ENCODE assay signal across 27 cellular contexts in genomic region chr9:35673998-35674361, GRCh38. TPM values are rescaled to one million over a fixed set of nuclear protein-coding genes. Genes with fewer than 3 reads are reported as not detected.
DNase-seq lines count a peak whose midpoint lies in the region; ATAC-seq, FAIRE-seq and TF ChIP-seq lines count a peak whose summit lies in the region.
"Had no signal": no experiment of that assay in that cellular context is flagged by ENCODE, and none has a peak within 500 bp of the region (broad histone marks: within the 10 kb centered on the region; RNA-seq: fewer than 3 reads in every experiment).

No MANE protein-coding gene starts in this region.

- peaks cover 3% of the 10 kb centered on the region for H3K36me3 Mint-ChIP-seq in activated CD8-positive, alpha-beta memory T cell treated with anti-CD3 and anti-CD28 coated beads, Interleukin-2, amount 10 ng/mL, durations not matched to agents 7 days and 5 days
- H3K36me3 Mint-ChIP-seq in mesothelial cell of epicardium = no peaks in the 10 kb centered on the region
- H3K36me3 Mint-ChIP-seq in stimulated activated effector memory CD8-positive, alpha-beta T cell treated with anti-CD3 and anti-CD28 coated beads, Interleukin-12 subunit alpha, Interleukin-12 subunit beta, amount 100 ng/mL, for 72 hours = peaks cover 5% of the 10 kb centered on the region
- no peaks in the 10 kb centered on the region for H3K36me3 Mint-ChIP-seq in activated T-helper 1 cell treated with anti-CD3 and anti-CD28 coated beads, Interleukin-12 subunit alpha, Interleukin-12 subunit beta, Interleukin-2, Interleukin-4 antibody, amounts not matched to agents 30 ng/mL and 10 ng/mL and 1 ng/mL, durations not matched to agents 14 hours and 24 hours and 36 hours (ENCODE audit: low read depth)
- H3K36me3 Mint-ChIP-seq: activated naive CD4-positive, alpha-beta T cell treated with anti-CD3 and anti-CD28 coated beads, Interleukin-2, amount 10 ng/mL, durations not matched to agents 7 days and 5 days; CD8-positive, alpha-beta T cell had no signal

- peaks cover 27% of the 10 kb centered on the region for H3K27me3 Mint-ChIP-seq in activated CD8-positive, alpha-beta memory T cell treated with anti-CD3 and anti-CD28 coated beads, Interleukin-2, amount 10 ng/mL, durations not matched to agents 7 days and 5 days
- H3K27me3 Mint-ChIP-seq in mesothelial cell of epicardium (ENCODE audit: low read depth) = no peaks in the 10 kb centered on the region
- H3K27me3 Mint-ChIP-seq in activated T-helper 1 cell treated with anti-CD3 and anti-CD28 coated beads, Interleukin-12 subunit alpha, Interleukin-12 subunit beta, Interleukin-2, Interleukin-4 antibody, amounts not matched to agents 30 ng/mL and 10 ng/mL and 1 ng/mL, durations not matched to agents 14 hours and 24 hours and 36 hours (ENCODE audit: insufficient read depth) = peaks cover 27% of the 10 kb centered on the region

- no peak for TF ChIP-seq POLR2A in K562 (conservative IDR thresholded peaks at IDR 0.05)

- WGBS in K562 (ENCODE audit: insufficient coverage, low coverage, missing lambda C conversion rate) = 6% methylated on average over 3 of the region's 4 CpGs

- in situ Hi-C loops in K562 (cut with MboI) = no loop called here

- peak overlapping the region; percentile 54 for H3K4me2 ChIP-seq in K562 (ENCODE audit: insufficient read depth, low read length)

- TF ChIP-seq CTCF in K562 (IDR thresholded peaks at IDR 0.05 in 2 of 3, conservative IDR thresholded peaks at IDR 0.05 in 1 of 3; ENCODE audit: insufficient read depth in 2 of 3, low read depth in 1 of 3, low read length in 3 of 3) (no peak), mesothelial cell of epicardium (IDR thresholded peaks at IDR 0.05; ENCODE audit: unreplicated experiment) (no peak), dorsolateral prefrontal cortex (IDR thresholded peaks at IDR 0.05 in 54 of 56, conservative IDR thresholded peaks at IDR 0.05 in 2 of 56; ENCODE audit: low read depth in 1 of 56, partially characterized antibody in 56 of 56) (no peak)

- no peaks in the 10 kb centered on the region for H3K79me2 ChIP-seq in K562 (ENCODE audit: control insufficient read depth, insufficient read depth, low read length)

- peak overlapping the region; percentile 58; the same call in 1 of the 2 replicates for H2AFZ ChIP-seq in K562 (ENCODE audit: low read depth, low read length)

- no peak overlapping the region for H3K27ac Mint-ChIP-seq in activated CD8-positive, alpha-beta memory T cell treated with anti-CD3 and anti-CD28 coated beads, Interleukin-2, amount 10 ng/mL, durations not matched to agents 7 days and 5 days
- no peak overlapping the region for H3K27ac Mint-ChIP-seq in mesothelial cell of epicardium
- H3K27ac Mint-ChIP-seq in stimulated activated effector memory CD8-positive, alpha-beta T cell treated with anti-CD3 and anti-CD28 coated beads, Interleukin-12 subunit alpha, Interleukin-12 subunit beta, amount 100 ng/mL, for 72 hours = peak overlapping the region; percentile 3
- H3K27ac Mint-ChIP-seq in activated T-helper 1 cell treated with anti-CD3 and anti-CD28 coated beads, Interleukin-12 subunit alpha, Interleukin-12 subunit beta, Interleukin-2, Interleukin-4 antibody, amounts not matched to agents 30 ng/mL and 10 ng/mL and 1 ng/mL, durations not matched to agents 14 hours and 24 hours and 36 hours = no peak overlapping the region
- H3K27ac Mint-ChIP-seq: activated naive CD4-positive, alpha-beta T cell treated with anti-CD3 and anti-CD28 coated beads, Interleukin-2, amount 10 ng/mL, durations not matched to agents 7 days and 5 days; activated T-cell treated with anti-CD3 and anti-CD28 coated beads, Interleukin-2, amount 50 U/mL, for 72 hours; CD8-positive, alpha-beta T cell had no signal

- H3K4me3 Mint-ChIP-seq in activated CD8-positive, alpha-beta memory T cell treated with anti-CD3 and anti-CD28 coated beads, Interleukin-2, amount 10 ng/mL, durations not matched to agents 7 days and 5 days = peak overlapping the region; percentile 1
- peak overlapping the region; percentile 70 for H3K4me3 Mint-ChIP-seq in mesothelial cell of epicardium
- H3K4me3 Mint-ChIP-seq in stimulated activated effector memory CD8-positive, alpha-beta T cell treated with anti-CD3 and anti-CD28 coated beads, Interleukin-12 subunit alpha, Interleukin-12 subunit beta, amount 100 ng/mL, for 72 hours = peak overlapping the region; percentile 40
- no peak overlapping the region for H3K4me3 Mint-ChIP-seq in activated T-helper 1 cell treated with anti-CD3 and anti-CD28 coated beads, Interleukin-12 subunit alpha, Interleukin-12 subunit beta, Interleukin-2, Interleukin-4 antibody, amounts not matched to agents 30 ng/mL and 10 ng/mL and 1 ng/mL, durations not matched to agents 14 hours and 24 hours and 36 hours
- H3K4me3 Mint-ChIP-seq: activated naive CD4-positive, alpha-beta T cell treated with anti-CD3 and anti-CD28 coated beads, Interleukin-2, amount 10 ng/mL, durations not matched to agents 7 days and 5 days had no signal

- FAIRE-seq in K562 (lab: Jason Lieb, UNC) = no peak
- FAIRE-seq: GM18507 had no signal

- H3K9me1 ChIP-seq in K562 (ENCODE audit: control insufficient read depth, insufficient read depth, low read length) = no peaks in the 10 kb centered on the region

- H3K9me3 ChIP-seq in K562 (replicated peaks; ENCODE audit: control insufficient read depth, insufficient read depth, low read depth, low read length) = no peaks in the 10 kb centered on the region
- H3K9me3 ChIP-seq: heart left ventricle, SJCRH30, upper lobe of right lung had no signal

- no peaks in the 10 kb centered on the region for H3K9me3 Mint-ChIP-seq in activated CD8-positive, alpha-beta memory T cell treated with anti-CD3 and anti-CD28 coated beads, Interleukin-2, amount 10 ng/mL, durations not matched to agents 7 days and 5 days (ENCODE audit: low read depth)
- H3K9me3 Mint-ChIP-seq in mesothelial cell of epicardium = no peaks in the 10 kb centered on the region
- H3K9me3 Mint-ChIP-seq in stimulated activated effector memory CD8-positive, alpha-beta T cell treated with anti-CD3 and anti-CD28 coated beads, Interleukin-12 subunit alpha, Interleukin-12 subunit beta, amount 100 ng/mL, for 72 hours = no peaks in the 10 kb centered on the region
- H3K9me3 Mint-ChIP-seq in activated T-helper 1 cell treated with anti-CD3 and anti-CD28 coated beads, Interleukin-12 subunit alpha, Interleukin-12 subunit beta, Interleukin-2, Interleukin-4 antibody, amounts not matched to agents 30 ng/mL and 10 ng/mL and 1 ng/mL, durations not matched to agents 14 hours and 24 hours and 36 hours = no peaks in the 10 kb centered on the region
- H3K9me3 Mint-ChIP-seq: activated naive CD4-positive, alpha-beta T cell treated with anti-CD3 and anti-CD28 coated beads, Interleukin-2, amount 10 ng/mL, durations not matched to agents 7 days and 5 days; activated T-cell treated with anti-CD3 and anti-CD28 coated beads, Interleukin-2, amount 50 U/mL, for 72 hours; CD8-positive, alpha-beta T cell; naive thymus-derived CD4-positive, alpha-beta T cell had no signal

- peaks cover 0 to 15% of the 10 kb centered on the region in 2 experiments; a peak in 4 of 5 replicates for H3K4me1 ChIP-seq in K562 (replicated peaks in 1 of 2; ENCODE audit: control insufficient read depth in 2 of 2, insufficient read depth in 2 of 2, low read length in 2 of 2)

- H3K27ac ChIP-seq in K562 (ENCODE audit: extremely low read depth, low read depth, low read length) (no peak overlapping the region), dorsolateral prefrontal cortex (peak overlapping the region in 1 of 59 donors; percentile 74)
- H3K27ac ChIP-seq: SJCRH30, upper lobe of right lung had no signal

- no TSS peak for BruUV-seq in K562 (replicated peaks; lab: Mats Ljungman, UMichigan)

- H3K4me3 ChIP-seq in K562 = peak overlapping the region; percentile 27; the same call in 1 of the 2 replicates
- H3K4me3 ChIP-seq in dorsolateral prefrontal cortex = no peak overlapping the region
- H3K4me3 ChIP-seq: heart left ventricle, SJCRH30, upper lobe of right lung had no signal

- no peaks in the 10 kb centered on the region for H3K27me3 ChIP-seq in K562 (ENCODE audit: control insufficient read depth in 2 of 2, insufficient read depth in 2 of 2, low read length in 2 of 2)
- H3K27me3 ChIP-seq in dorsolateral prefrontal cortex = no peaks in the 10 kb centered on the region
- H3K27me3 ChIP-seq: SJCRH30, upper lobe of right lung had no signal

- peaks cover 9% of the 10 kb centered on the region for H3K4me1 Mint-ChIP-seq in activated CD8-positive, alpha-beta memory T cell treated with anti-CD3 and anti-CD28 coated beads, Interleukin-2, amount 10 ng/mL, durations not matched to agents 7 days and 5 days
- peaks cover 13% of the 10 kb centered on the region for H3K4me1 Mint-ChIP-seq in mesothelial cell of epicardium
- peaks cover 16% of the 10 kb centered on the region for H3K4me1 Mint-ChIP-seq in stimulated activated effector memory CD8-positive, alpha-beta T cell treated with anti-CD3 and anti-CD28 coated beads, Interleukin-12 subunit alpha, Interleukin-12 subunit beta, amount 100 ng/mL, for 72 hours
- H3K4me1 Mint-ChIP-seq in activated T-helper 1 cell treated with anti-CD3 and anti-CD28 coated beads, Interleukin-12 subunit alpha, Interleukin-12 subunit beta, Interleukin-2, Interleukin-4 antibody, amounts not matched to agents 30 ng/mL and 10 ng/mL and 1 ng/mL, durations not matched to agents 14 hours and 24 hours and 36 hours (ENCODE audit: low read depth) = peaks cover 5% of the 10 kb centered on the region

- POLR2A ChIA-PET in K562 (lab: Yijun Ruan, JAX) = interaction anchor here (0.9 kb wide), 1 partner anchor 11 kb away, joined by 4 read pairs; no protein-coding TSS in a partner anchor

- intact Hi-C loops in K562 (cut with micrococcal nuclease) = no loop called here
- intact Hi-C loops in dorsolateral prefrontal cortex (cut with DNase I) = no loop called here
- intact Hi-C loops in activated T-helper 1 cell treated with anti-CD3 and anti-CD28 coated beads, Interleukin-12 subunit alpha, Interleukin-12 subunit beta, Interleukin-2, Interleukin-4 antibody, amounts not matched to agents 30 ng/mL and 10 ng/mL and 1 ng/mL, durations not matched to agents 14 hours and 24 hours and 36 hours (cut with micrococcal nuclease) = no loop called here

- H3K36me3 ChIP-seq in K562 (ENCODE audit: control insufficient read depth, insufficient read depth, low read length) = no peaks in the 10 kb centered on the region
- H3K36me3 ChIP-seq: heart left ventricle, SJCRH30, upper lobe of right lung had no signal

- peak overlapping the region in 1 of 2 experiments; percentile 60; a peak in 2 of 4 replicates for H3K9ac ChIP-seq in K562 (ENCODE audit: insufficient read depth in 1 of 2, low read depth in 2 of 2, low read length in 2 of 2)

- no peaks in the 10 kb centered on the region for H4K20me1 ChIP-seq in K562 (replicated peaks; ENCODE audit: control insufficient read depth, insufficient read depth, low read length)

- CTCF ChIA-PET in activated CD8-positive, alpha-beta memory T cell treated with anti-CD3 and anti-CD28 coated beads, Interleukin-2, amount 10 ng/mL, durations not matched to agents 7 days and 5 days (lab: Charles Lee) = interaction anchor here (1.4 to 2.5 kb wide), 2 partner anchors 22 kb away, joined by 8 to 13 read pairs; no protein-coding TSS in a partner anchor
- CTCF ChIA-PET in K562 (lab: Yijun Ruan, JAX; ENCODE audit: low intra/inter-chr PET ratio) = no interaction called here

- no peak for ATAC-seq in activated CD8-positive, alpha-beta memory T cell treated with anti-CD3 and anti-CD28 coated beads, Interleukin-2, amount 10 ng/mL, durations not matched to agents 7 days and 5 days
- no peak for ATAC-seq in K562
- ATAC-seq in stimulated activated effector memory CD8-positive, alpha-beta T cell treated with anti-CD3 and anti-CD28 coated beads, Interleukin-12 subunit alpha, Interleukin-12 subunit beta, amount 100 ng/mL, for 72 hours = no peak
- ATAC-seq: activated T-cell treated with anti-CD3 and anti-CD28 coated beads, Interleukin-2, amount 50 U/mL, for 72 hours; CD8-positive, alpha-beta T cell; naive thymus-derived CD4-positive, alpha-beta T cell had no signal

- TF ChIP-seq EP300 in K562 (IDR thresholded peaks at IDR 0.05; ENCODE audit: low read length) = no peak

- TF ChIP-seq RAD21 in K562 (CRISPR knock-in tag; conservative IDR thresholded peaks at IDR 0.05 in 1 of 2, IDR thresholded peaks at IDR 0.05 in 1 of 2) = no peak

- DNase-seq in activated CD8-positive, alpha-beta memory T cell treated with anti-CD3 and anti-CD28 coated beads, Interleukin-2, amount 10 ng/mL, durations not matched to agents 7 days and 5 days = no peak
- no peak for DNase-seq in activated CD8-positive, alpha-beta memory T cell treated with anti-CD3 and anti-CD28 coated beads, Interleukin-2, amount 50 U/mL, for 4 hours
- DNase-seq in K562 (ENCODE audit: extremely low read depth in 1 of 4, low spot score in 3 of 4) = no peak
- DNase-seq in mesothelial cell of epicardium (ENCODE audit: low spot score in 2 of 2, unreplicated experiment in 2 of 2) = no peak
- DNase-seq in stimulated activated effector memory CD8-positive, alpha-beta T cell treated with anti-CD3 and anti-CD28 coated beads, Interleukin-12 subunit alpha, Interleukin-12 subunit beta, amount 100 ng/mL, for 72 hours (ENCODE audit: low spot score in 2 of 2) = no peak
- DNase-seq in dorsolateral prefrontal cortex = no peak
- no peak for DNase-seq in D341Med (ENCODE audit: low spot score)
- no peak for DNase-seq in activated T-helper 1 cell treated with anti-CD3 and anti-CD28 coated beads, Interleukin-12 subunit alpha, Interleukin-12 subunit beta, Interleukin-2, Interleukin-4 antibody, amounts not matched to agents 30 ng/mL and 10 ng/mL and 1 ng/mL, durations not matched to agents 14 hours and 24 hours and 36 hours (ENCODE audit: low spot score)
- DNase-seq: 8988T; activated CD4-positive, alpha-beta T cell treated with anti-CD3 and anti-CD28 coated beads for 4 hours; activated naive CD4-positive, alpha-beta T cell treated with anti-CD3 and anti-CD28 coated beads, Interleukin-2, amount 10 ng/mL, durations not matched to agents 7 days and 5 days; activated T-cell treated with anti-CD3 and anti-CD28 coated beads, Interleukin-2, amount 50 U/mL, for 72 hours; AML-193; CD8-positive, alpha-beta T cell; GDM1; KBM-7; left cardiac atrium; mesenchymal stem cell; naive thymus-derived CD4-positive, alpha-beta T cell; NCI-H1436 treated with DMSO at 0.1 percent for 48 hours; NCI-H2107; SJCRH30; stimulated activated CD8-positive, alpha-beta memory T cell treated with anti-CD3 and anti-CD28 coated beads, Interleukin-4, amount 100 ng/mL, for 48 hours; upper lobe of right lung had no signal

RNA-seq across cellular contexts. Expression of gene CA9, which starts 0.3 kb away (rescaled TPM):
- total RNA-seq in activated CD8-positive, alpha-beta memory T cell treated with anti-CD3 and anti-CD28 coated beads, Interleukin-2, amount 10 ng/mL, durations not matched to agents 7 days and 5 days = under 1 TPM; 0.21 to 0.85 TPM
- total RNA-seq in K562 (2011; cell fraction: chromatin; rRNA removed; ENCODE audit: low replicate concordance) = 3.0 and 11.1 TPM in 2 replicates
- total RNA-seq in K562 (2011; cell fraction: nucleolus; rRNA removed) = 11.6 and 14.5 TPM in 2 replicates
- 8.3 and 12.4 TPM in 2 replicates for total RNA-seq in K562 (2011; cell fraction: nucleoplasm; rRNA removed)
- total RNA-seq in K562 (2014; rRNA removed) (0.36 and 0.45 TPM in 2 replicates), K562 (2014; rRNA removed; fragmentation: Illumina TruSeq; extraction: Trizol) (not detected in 2 replicates), K562 (2015; rRNA removed; fragmentation: Illumina TruSeq; extraction: Trizol) (not detected in 2 replicates), K562 (2021) (0.63 and 0.73 TPM in 2 replicates), mesothelial cell of epicardium (1.1 to 2.3 TPM (median 1.7 TPM) in 3 replicates), dorsolateral prefrontal cortex (1 to 10 TPM in 19 of 120 experiments, under 1 TPM in 31, not detected in 70; 0.34 to 6.1 (median 0.82) TPM)
- polyA plus RNA-seq in K562 (2011; rRNA removed) (10.6 and 13.0 TPM in 2 replicates), K562 (2014; fragmentation: Illumina TruSeq; extraction: Trizol) (0.15 and 0.24 TPM in 2 replicates), K562 (2014; fragmentation: Nextera tagmentation; extraction: Ambion mirVana) (not detected), K562 (2014; rRNA removed) (0.60 TPM in 1 of 2 replicates, not detected in the other)
- polyA plus RNA-seq in K562 (2011; cell fraction: cytosol; rRNA removed) = 9.3 and 13.2 TPM in 2 replicates
- polyA plus RNA-seq in K562 (2011; cell fraction: nucleus; rRNA removed) = 9.5 and 15.2 TPM in 2 replicates
- polyA plus RNA-seq in K562 (2012) = 2.4 and 2.7 TPM in 2 replicates
- 1.4 and 1.5 TPM in 2 replicates for polyA minus RNA-seq in K562 (2011; rRNA and poly(A)+ RNA removed)
- polyA minus RNA-seq in K562 (2011; cell fraction: cytosol; rRNA and poly(A)+ RNA removed) = 3.1 and 4.2 TPM in 2 replicates
- 0.78 and 1.2 TPM in 2 replicates for polyA minus RNA-seq in K562 (2011; cell fraction: nucleus; rRNA and poly(A)+ RNA removed)
- total RNA-seq in activated T-helper 1 cell treated with anti-CD3 and anti-CD28 coated beads, Interleukin-12 subunit alpha, Interleukin-12 subunit beta, Interleukin-2, Interleukin-4 antibody, amounts not matched to agents 30 ng/mL and 10 ng/mL and 1 ng/mL, durations not matched to agents 14 hours and 24 hours and 36 hours = 0.44 TPM in 1 of 2 replicates, not detected in the other
- total RNA-seq: CD8-positive, alpha-beta T cell; T-helper 1 cell treated with Interleukin-12 subunit alpha and Interleukin-12 subunit beta and Interleukin-4 antibody, amounts not matched to agents 30 ng/mL and 1 ng/mL, for 36 hours had no signal
- polyA plus RNA-seq: naive thymus-derived CD4-positive, alpha-beta T cell had no signal

RNA-seq across cellular contexts. Expression of gene ARHGEF39, which starts 9.0 kb away (rescaled TPM):
- total RNA-seq in activated CD8-positive, alpha-beta memory T cell treated with anti-CD3 and anti-CD28 coated beads, Interleukin-2, amount 10 ng/mL, durations not matched to agents 7 days and 5 days = 10 to 100 TPM; 14.5 to 21.1 TPM
- 35.7 and 63.9 TPM in 2 replicates for total RNA-seq in K562 (2011; cell fraction: chromatin; rRNA removed; ENCODE audit: low replicate concordance)
- 41.4 and 45.8 TPM in 2 replicates for total RNA-seq in K562 (2011; cell fraction: nucleolus; rRNA removed)
- total RNA-seq in K562 (2011; cell fraction: nucleoplasm; rRNA removed) = 37.0 and 37.6 TPM in 2 replicates
- total RNA-seq in K562 (2014; rRNA removed) (7.6 and 7.7 TPM in 2 replicates), K562 (2014; rRNA removed; fragmentation: Illumina TruSeq; extraction: Trizol) (10.0 and 12.0 TPM in 2 replicates), K562 (2015; rRNA removed; fragmentation: Illumina TruSeq; extraction: Trizol) (12.7 and 12.9 TPM in 2 replicates), K562 (2021) (15.1 and 16.1 TPM in 2 replicates), mesothelial cell of epicardium (6.3 to 8.0 TPM (median 6.5 TPM) in 3 replicates), dorsolateral prefrontal cortex (1 to 10 TPM in 16 of 120 experiments, under 1 TPM in 69, not detected in 35; 0.11 to 2.3 (median 0.57) TPM)
- polyA plus RNA-seq in K562 (2011; rRNA removed) (20.7 and 20.8 TPM in 2 replicates), K562 (2014; fragmentation: Illumina TruSeq; extraction: Trizol) (19.6 and 21.7 TPM in 2 replicates), K562 (2014; fragmentation: Nextera tagmentation; extraction: Ambion mirVana) (1 to 10 TPM; 2.8 to 5.5 TPM), K562 (2014; rRNA removed) (17.2 and 21.7 TPM in 2 replicates)
- 16.1 and 21.4 TPM in 2 replicates for polyA plus RNA-seq in K562 (2011; cell fraction: cytosol; rRNA removed)
- polyA plus RNA-seq in K562 (2011; cell fraction: nucleus; rRNA removed) = 50.2 and 64.3 TPM in 2 replicates
- polyA plus RNA-seq in K562 (2012) = 9.6 and 15.8 TPM in 2 replicates
- polyA minus RNA-seq in K562 (2011; rRNA and poly(A)+ RNA removed) = 11.9 and 12.1 TPM in 2 replicates
- 10.7 and 12.1 TPM in 2 replicates for polyA minus RNA-seq in K562 (2011; cell fraction: cytosol; rRNA and poly(A)+ RNA removed)
- 16.8 and 19.7 TPM in 2 replicates for polyA minus RNA-seq in K562 (2011; cell fraction: nucleus; rRNA and poly(A)+ RNA removed)
- 7.9 and 8.8 TPM in 2 replicates for total RNA-seq in activated T-helper 1 cell treated with anti-CD3 and anti-CD28 coated beads, Interleukin-12 subunit alpha, Interleukin-12 subunit beta, Interleukin-2, Interleukin-4 antibody, amounts not matched to agents 30 ng/mL and 10 ng/mL and 1 ng/mL, durations not matched to agents 14 hours and 24 hours and 36 hours

RNA-seq across cellular contexts. Expression of gene TPM2, which starts 15.7 kb away (rescaled TPM):
- total RNA-seq in activated CD8-positive, alpha-beta memory T cell treated with anti-CD3 and anti-CD28 coated beads, Interleukin-2, amount 10 ng/mL, durations not matched to agents 7 days and 5 days = 10 to 100 TPM in 1 of 2 experiments, 1 to 10 TPM in 1; 6.1 to 12.1 TPM
- 40.2 and 54.0 TPM in 2 replicates for total RNA-seq in K562 (2011; cell fraction: chromatin; rRNA removed; ENCODE audit: low replicate concordance)
- total RNA-seq in K562 (2011; cell fraction: nucleolus; rRNA removed) = 25.3 and 29.3 TPM in 2 replicates
- 34.5 and 39.0 TPM in 2 replicates for total RNA-seq in K562 (2011; cell fraction: nucleoplasm; rRNA removed)
- total RNA-seq in K562 (2014; rRNA removed) (4.5 TPM in 2 replicates), K562 (2014; rRNA removed; fragmentation: Illumina TruSeq; extraction: Trizol) (1.7 and 1.8 TPM in 2 replicates), K562 (2015; rRNA removed; fragmentation: Illumina TruSeq; extraction: Trizol) (2.9 and 3.3 TPM in 2 replicates), K562 (2021) (6.9 and 9.1 TPM in 2 replicates), mesothelial cell of epicardium (289 to 294 TPM (median 291 TPM) in 3 replicates), dorsolateral prefrontal cortex (100 to 1,000 TPM in 6 of 120 experiments, 10 to 100 TPM in 114; 10.9 to 287 (median 32.6) TPM)
- polyA plus RNA-seq in K562 (2011; rRNA removed) (4.6 and 7.9 TPM in 2 replicates), K562 (2014; fragmentation: Illumina TruSeq; extraction: Trizol) (4.9 and 5.2 TPM in 2 replicates), K562 (2014; fragmentation: Nextera tagmentation; extraction: Ambion mirVana) (under 1 TPM; 0.28 to 0.56 TPM), K562 (2014; rRNA removed) (9.8 and 16.1 TPM in 2 replicates)
- 1.1 and 2.0 TPM in 2 replicates for polyA plus RNA-seq in K562 (2011; cell fraction: cytosol; rRNA removed)
- polyA plus RNA-seq in K562 (2011; cell fraction: nucleus; rRNA removed) = 63.3 and 81.9 TPM in 2 replicates
- polyA plus RNA-seq in K562 (2012) = 7.8 and 11.9 TPM in 2 replicates
- 0.91 and 1.3 TPM in 2 replicates for polyA minus RNA-seq in K562 (2011; rRNA and poly(A)+ RNA removed)
- polyA minus RNA-seq in K562 (2011; cell fraction: cytosol; rRNA and poly(A)+ RNA removed) = 2.1 and 5.4 TPM in 2 replicates
- polyA minus RNA-seq in K562 (2011; cell fraction: nucleus; rRNA and poly(A)+ RNA removed) = 5.0 and 5.3 TPM in 2 replicates
- 2.5 and 4.5 TPM in 2 replicates for total RNA-seq in activated T-helper 1 cell treated with anti-CD3 and anti-CD28 coated beads, Interleukin-12 subunit alpha, Interleukin-12 subunit beta, Interleukin-2, Interleukin-4 antibody, amounts not matched to agents 30 ng/mL and 10 ng/mL and 1 ng/mL, durations not matched to agents 14 hours and 24 hours and 36 hours

RNA-seq across cellular contexts. Expression of gene CCDC107, which starts 15.9 kb away (rescaled TPM):
- total RNA-seq in activated CD8-positive, alpha-beta memory T cell treated with anti-CD3 and anti-CD28 coated beads, Interleukin-2, amount 10 ng/mL, durations not matched to agents 7 days and 5 days = 10 to 100 TPM; 28.7 to 29.4 TPM
- total RNA-seq in K562 (2011; cell fraction: chromatin; rRNA removed; ENCODE audit: low replicate concordance) = 5.7 and 12.2 TPM in 2 replicates
- 13.5 and 13.7 TPM in 2 replicates for total RNA-seq in K562 (2011; cell fraction: nucleolus; rRNA removed)
- total RNA-seq in K562 (2011; cell fraction: nucleoplasm; rRNA removed) = 9.7 and 11.8 TPM in 2 replicates
- total RNA-seq in K562 (2014; rRNA removed) = 8.1 and 10.8 TPM in 2 replicates
- 3.5 and 4.2 TPM in 2 replicates for total RNA-seq in K562 (2014; rRNA removed; fragmentation: Illumina TruSeq; extraction: Trizol)
- 6.0 and 6.1 TPM in 2 replicates for total RNA-seq in K562 (2015; rRNA removed; fragmentation: Illumina TruSeq; extraction: Trizol)
- 7.0 and 9.7 TPM in 2 replicates for total RNA-seq in K562 (2021)
- 6.6 and 7.7 TPM in 2 replicates for polyA plus RNA-seq in K562 (2011; rRNA removed)
- 7.4 and 13.4 TPM in 2 replicates for polyA plus RNA-seq in K562 (2011; cell fraction: cytosol; rRNA removed)
- polyA plus RNA-seq in K562 (2011; cell fraction: nucleus; rRNA removed) = 9.8 and 11.3 TPM in 2 replicates
- 6.8 and 9.9 TPM in 2 replicates for polyA plus RNA-seq in K562 (2012)
- polyA plus RNA-seq in K562 (2014; fragmentation: Illumina TruSeq; extraction: Trizol) = 4.7 and 5.1 TPM in 2 replicates
- under 1 TPM in 1 of 2 experiments, not detected in 1; 0.35 TPM for polyA plus RNA-seq in K562 (2014; fragmentation: Nextera tagmentation; extraction: Ambion mirVana)
- 9.9 and 11.3 TPM in 2 replicates for polyA plus RNA-seq in K562 (2014; rRNA removed)
- polyA minus RNA-seq in K562 (2011; rRNA and poly(A)+ RNA removed) = 2.0 and 3.0 TPM in 2 replicates
- 2.2 and 4.6 TPM in 2 replicates for polyA minus RNA-seq in K562 (2011; cell fraction: cytosol; rRNA and poly(A)+ RNA removed)
- polyA minus RNA-seq in K562 (2011; cell fraction: nucleus; rRNA and poly(A)+ RNA removed) = 4.2 and 5.2 TPM in 2 replicates
- total RNA-seq in mesothelial cell of epicardium = 16.7 to 17.8 TPM (median 17.0 TPM) in 3 replicates
- total RNA-seq in dorsolateral prefrontal cortex = 10 to 100 TPM; 11.4 to 26.1 (median 18.2) TPM
- 20.6 and 24.0 TPM in 2 replicates for total RNA-seq in activated T-helper 1 cell treated with anti-CD3 and anti-CD28 coated beads, Interleukin-12 subunit alpha, Interleukin-12 subunit beta, Interleukin-2, Interleukin-4 antibody, amounts not matched to agents 30 ng/mL and 10 ng/mL and 1 ng/mL, durations not matched to agents 14 hours and 24 hours and 36 hours

RNA-seq across cellular contexts. Expression of gene RMRP, which starts 16.2 kb away (rescaled TPM):
- total RNA-seq in activated CD8-positive, alpha-beta memory T cell treated with anti-CD3 and anti-CD28 coated beads, Interleukin-2, amount 10 ng/mL, durations not matched to agents 7 days and 5 days = over 10,000 TPM in 1 of 2 experiments, 1,000 to 10,000 TPM in 1; 6,751 to 13,083 TPM
- total RNA-seq in K562 (2011; cell fraction: chromatin; rRNA removed; ENCODE audit: low replicate concordance) = 2,409 and 13,688 TPM in 2 replicates
- total RNA-seq in K562 (2011; cell fraction: nucleolus; rRNA removed) = 206,583 and 250,153 TPM in 2 replicates
- 28,297 and 120,670 TPM in 2 replicates for total RNA-seq in K562 (2011; cell fraction: nucleoplasm; rRNA removed)
- 32,097 and 89,974 TPM in 2 replicates for total RNA-seq in K562 (2014; rRNA removed)
- 175 and 799 TPM in 2 replicates for total RNA-seq in K562 (2014; rRNA removed; fragmentation: Illumina TruSeq; extraction: Trizol)
- total RNA-seq in K562 (2015; rRNA removed; fragmentation: Illumina TruSeq; extraction: Trizol) = 29,003 and 31,020 TPM in 2 replicates
- total RNA-seq in K562 (2021) = 25,789 and 26,070 TPM in 2 replicates
- 30.6 and 75.7 TPM in 2 replicates for polyA plus RNA-seq in K562 (2011; rRNA removed)
- polyA plus RNA-seq in K562 (2011; cell fraction: cytosol; rRNA removed) = 259 and 413 TPM in 2 replicates
- polyA plus RNA-seq in K562 (2011; cell fraction: nucleus; rRNA removed) = 1,135 and 1,314 TPM in 2 replicates
- 26.0 and 33.8 TPM in 2 replicates for polyA plus RNA-seq in K562 (2012)
- polyA plus RNA-seq in K562 (2014; fragmentation: Illumina TruSeq; extraction: Trizol) = not detected in 2 replicates
- polyA plus RNA-seq in K562 (2014; fragmentation: Nextera tagmentation; extraction: Ambion mirVana) = not detected
- 968 and 2,315 TPM in 2 replicates for polyA plus RNA-seq in K562 (2014; rRNA removed)
- 12,492 and 15,730 TPM in 2 replicates for polyA minus RNA-seq in K562 (2011; rRNA and poly(A)+ RNA removed)
- 24,287 and 37,114 TPM in 2 replicates for polyA minus RNA-seq in K562 (2011; cell fraction: cytosol; rRNA and poly(A)+ RNA removed)
- 96,449 and 361,724 TPM in 2 replicates for polyA minus RNA-seq in K562 (2011; cell fraction: nucleus; rRNA and poly(A)+ RNA removed)
- total RNA-seq in mesothelial cell of epicardium = 20,234 to 21,305 TPM (median 21,148 TPM) in 3 replicates
- 1,000 to 10,000 TPM in 119 of 120 experiments, 100 to 1,000 TPM in 1; 532 to 8,708 (median 3,979) TPM for total RNA-seq in dorsolateral prefrontal cortex
- total RNA-seq in activated T-helper 1 cell treated with anti-CD3 and anti-CD28 coated beads, Interleukin-12 subunit alpha, Interleukin-12 subunit beta, Interleukin-2, Interleukin-4 antibody, amounts not matched to agents 30 ng/mL and 10 ng/mL and 1 ng/mL, durations not matched to agents 14 hours and 24 hours and 36 hours = 5,317 and 5,787 TPM in 2 replicates
